ENCODE assay signal across 21 cellular contexts in genomic region chr3:140708815-140709214, GRCh38. TPM values are rescaled to one million over a fixed set of nuclear protein-coding genes. Genes with fewer than 3 reads are reported as not detected.
DNase-seq lines count a peak whose midpoint lies in the region; ATAC-seq and TF ChIP-seq lines count a peak whose summit lies in the region.
"Had no signal": no experiment of that assay in that cellular context is flagged by ENCODE, and none has a peak within 500 bp of the region (broad histone marks: within the 10 kb centered on the region; RNA-seq: fewer than 3 reads in every experiment).

No MANE protein-coding gene starts in this region.

- H3K4me1 ChIP-seq in ovary (ENCODE audit: insufficient read depth) (peaks cover 8% of the 10 kb centered on the region), testis (peaks cover 3% of the 10 kb centered on the region)

- H3K27ac ChIP-seq in ovary (peak overlapping the region in 1 of 2 donors; percentile 46), testis (peak overlapping the region in 1 of 2 donors; percentile 1)
- H3K27ac ChIP-seq: RWPE1 had no signal

- 5 to 24% (median 7%) methylated on average over 2 of the region's 2 CpGs for WGBS in ovary, 3 donors
- WGBS in testis, 2 donors: 61 to 69% methylated on average over 2 of the region's 2 CpGs

- peaks cover 0 to 8% of the 10 kb centered on the region in 2 donors for H3K9me3 ChIP-seq in ovary
- no peaks in the 10 kb centered on the region for H3K9me3 ChIP-seq in testis
- H3K9me3 ChIP-seq: MG63 had no signal

- no peak for TF ChIP-seq EP300 in ovary (IDR thresholded peaks at IDR 0.05)

- TF ChIP-seq POLR2A in ovary (IDR thresholded peaks at IDR 0.05): no peak
- TF ChIP-seq POLR2A in testis (IDR thresholded peaks at IDR 0.05): no peak

- H3K36me3 ChIP-seq in ovary (no peaks in the 10 kb centered on the region), testis (ENCODE audit: low read depth, missing control alignments) (no peaks in the 10 kb centered on the region)
- H3K36me3 ChIP-seq: MG63 had no signal

- TF ChIP-seq CTCF in ovary (IDR thresholded peaks at IDR 0.05) (no peak), testis (IDR thresholded peaks at IDR 0.05) (no peak)

- ATAC-seq in HG03039 (IDR thresholded peaks at IDR 0.05; ENCODE audit: unreplicated experiment): no peak
- ATAC-seq: PC-3 had no signal

- H3K27me3 ChIP-seq in ovary (no peaks in the 10 kb centered on the region), testis (no peaks in the 10 kb centered on the region)
- H3K27me3 ChIP-seq: MG63 had no signal

- intact Hi-C loops in ovary (cut with DNase I): no loop called here
- intact Hi-C loops in testis (cut with DNase I; ENCODE audit: low total_unique reads): no loop called here

- DNase-seq in astrocyte of the hippocampus (ENCODE audit: low read depth, low spot score) (peak; percentile 1), fibroblast of peridontal ligament (ENCODE audit: extremely low read depth) (peak; percentile 77), ovary (peak in 3 of 5 donors; percentile 29 to 65 (median 45)), testis (peak; percentile 54), DMS79 treated with DMSO at 0.1 percent for 48 hours (lab: John Stamatoyannopoulos, UW) (no peak), GM19240 (ENCODE audit: insufficient read length, low spot score) (no peak)
- DNase-seq: C1 segment of cervical spinal cord, GDM1, IMR-90, Karpas-422, MG63, NCI-H1092, NCI-H1694, NCI-H510A treated with DMSO at 0.1 percent for 48 hours, NCI-H82, PC-3 had no signal

- H3K4me3 ChIP-seq in ovary (no peak overlapping the region), testis (no peak overlapping the region)
- H3K4me3 ChIP-seq: MG63 had no signal

RNA-seq across cellular contexts. Expression of gene TRIM42, which starts 31.0 kb away (rescaled TPM):
- not detected for total RNA-seq in ovary
- not detected for polyA plus RNA-seq in ovary
- total RNA-seq in testis: 10 to 100 TPM; 12.5 to 21.4 TPM
- polyA plus RNA-seq in testis (ENCODE audit: insufficient read depth, low read depth, low replicate concordance): 39.8 TPM
- total RNA-seq: A673, H4, HT1080, IMR-90, PC-3 had no signal
- polyA plus RNA-seq: IMR-90 had no signal

Comparison
In these comparisons a context has a peak if more than half of its experiments do, and no peak if none do; other contexts are left out.
1. DNase-seq: peak in astrocyte of the hippocampus (single experiment), fibroblast of peridontal ligament (single experiment), ovary (3 of 5) and testis (single experiment); none in DMS79 treated with DMSO at 0.1 percent for 48 hours (single experiment) and GM19240 (single experiment).
2. RNA of gene TRIM42, which starts 31.0 kb away (total RNA-seq): 12.5 to 21.4 TPM in testis; not detected in ovary; every median in the first group is over 10 times any median in the second.